Comparison of ENCODE assay signal across 8 cellular contexts in the genomic region with DNA sequence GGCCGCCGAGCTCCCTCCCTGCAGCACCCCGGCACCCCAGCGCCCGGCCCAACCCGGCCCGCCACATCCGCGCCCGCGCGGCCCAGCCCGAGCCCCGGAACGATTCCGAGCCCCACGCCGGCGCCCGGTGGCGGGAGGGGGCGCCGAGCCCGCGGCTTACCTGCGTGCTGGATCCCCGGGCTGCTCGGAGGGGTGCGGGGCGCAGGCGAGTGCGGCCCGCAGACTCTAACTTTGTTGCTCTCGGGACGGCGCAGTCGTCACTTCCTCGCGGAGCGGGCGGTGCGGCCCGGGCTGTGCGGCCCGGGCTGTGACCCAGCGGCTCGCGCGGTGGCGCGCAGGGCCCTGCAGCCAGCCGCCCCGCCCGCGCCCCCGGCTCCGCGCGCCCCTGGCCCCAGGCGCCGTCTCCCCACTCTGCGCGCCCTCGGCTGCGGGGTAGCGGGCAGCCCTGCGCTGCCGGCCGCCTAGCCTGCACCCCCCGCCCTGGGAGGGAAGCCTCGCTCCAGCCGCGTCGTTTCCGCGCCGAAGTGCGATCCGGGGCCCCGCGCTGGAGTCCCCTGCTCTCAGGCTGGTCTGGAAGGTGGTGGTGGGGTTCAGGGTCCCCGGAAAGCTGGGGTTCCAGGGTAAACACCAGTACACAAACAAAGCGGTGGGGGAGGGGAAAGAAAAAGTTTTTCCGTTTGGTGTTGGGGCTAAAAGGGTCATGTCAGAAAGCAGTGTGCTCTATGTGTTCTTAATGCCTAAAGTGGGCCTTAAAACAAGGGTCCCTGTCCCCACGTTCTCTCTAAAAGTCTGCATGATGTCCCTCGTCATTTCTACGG.
DNase-seq lines count a peak whose midpoint lies in the region; ATAC-seq and TF ChIP-seq lines count a peak whose summit lies in the region.

No MANE protein-coding gene starts in this region.

- DNase-seq in DMS 273 (lab: John Stamatoyannopoulos, UW; ENCODE audit: unreplicated experiment): peak; percentile 76
- DNase-seq in DMS 273 treated with DMSO at 0.1 percent for 48 hours (lab: John Stamatoyannopoulos, UW): no peak
- peak; percentile 30 to 80 (median 55) for DNase-seq in T-helper 2 cell
- peak; percentile 79 for DNase-seq in iPS-NIHi11 (ENCODE audit: low spot score)
- no peak for DNase-seq in SKM-1 treated with dmso at 0.1 percent for 144 hours (lab: John Stamatoyannopoulos, UW; ENCODE audit: unreplicated experiment)

- peak overlapping the region; percentile 43 to 81 (median 60) for H3K4me3 ChIP-seq in skin epidermis

- peak overlapping the region; percentile 88 to 100 (median 97) for H3K27ac ChIP-seq in skin epidermis

- peak overlapping the region; percentile 88 to 98 (median 88) for H3K4me3 Mint-ChIP-seq in brain

- peak; percentile 38 for ATAC-seq in HG02973 (IDR thresholded peaks at IDR 0.05; ENCODE audit: unreplicated experiment)

- H3K9me3 Mint-ChIP-seq in brain: no peaks in the 10 kb centered on the region

- TF ChIP-seq CTCF in brain (conservative IDR thresholded peaks at IDR 0.05): no peak

- H3K27ac Mint-ChIP-seq in brain: peak overlapping the region; percentile 90 to 100 (median 98)

- H3K4me1 Mint-ChIP-seq in brain: peaks cover 88% of the 10 kb centered on the region

- H3K27me3 Mint-ChIP-seq in brain: peaks cover 16% of the 10 kb centered on the region

- H3K36me3 Mint-ChIP-seq in brain: no peaks in the 10 kb centered on the region

Comparison
In these comparisons a context has a peak if more than half of its experiments do, and no peak if none do; other contexts are left out.
1. DNase-seq: peak in DMS 273 (single experiment), T-helper 2 cell (5 of 5) and iPS-NIHi11 (single experiment); none in DMS 273 treated with DMSO at 0.1 percent for 48 hours (single experiment) and SKM-1 treated with dmso at 0.1 percent for 144 hours (single experiment).